In the genomic region with DNA sequence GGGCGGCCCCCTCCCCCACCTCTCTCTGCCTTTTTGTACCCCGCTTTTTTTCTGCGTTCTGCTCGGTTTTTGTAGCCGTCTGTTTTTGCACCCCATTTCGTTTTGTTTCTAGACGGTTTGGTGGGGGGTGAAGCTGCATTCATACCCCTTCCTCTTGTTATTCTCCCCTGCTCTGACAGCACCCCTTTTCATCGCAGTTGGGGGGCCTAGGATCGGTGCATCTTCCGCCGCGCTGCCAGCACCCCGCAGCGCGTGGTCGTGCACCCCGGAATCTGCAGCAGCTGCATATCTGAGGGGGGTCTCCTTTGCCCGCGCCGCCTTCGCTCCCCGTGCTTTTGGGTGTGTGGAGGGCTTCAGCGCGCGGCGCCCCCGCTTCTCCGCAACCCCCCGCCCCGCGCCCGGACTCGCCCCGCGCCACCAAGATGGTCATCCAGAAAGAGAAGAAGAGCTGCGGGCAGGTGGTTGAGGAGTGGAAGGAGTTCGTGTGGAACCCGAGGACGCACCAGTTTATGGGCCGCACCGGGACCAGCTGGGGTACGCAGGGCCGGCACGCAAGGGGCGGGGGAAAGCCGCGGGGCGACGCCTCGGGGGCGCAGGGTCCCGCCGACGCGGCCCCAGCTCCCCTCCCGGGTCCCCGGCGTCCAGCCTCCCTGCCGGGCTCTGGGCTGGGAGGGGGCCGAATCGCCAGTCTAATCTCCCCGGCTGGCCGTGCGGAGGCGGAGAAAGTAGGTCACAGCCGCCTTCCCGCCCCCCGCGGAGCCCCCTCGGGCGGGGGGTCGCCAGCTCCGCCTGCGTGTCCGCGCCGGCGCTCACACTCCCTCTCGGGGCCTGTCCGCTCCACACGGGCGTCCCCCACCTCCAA, we compare ENCODE assay signal across 8 cellular contexts. TPM values are rescaled to one million over a fixed set of nuclear protein-coding genes. Genes with fewer than 3 reads are reported as not detected.
DNase-seq lines count a peak whose midpoint lies in the region; ATAC-seq and TF ChIP-seq lines count a peak whose summit lies in the region.

No MANE protein-coding gene starts in this region.

- H3K4me2 ChIP-seq in mesenchymal stem cell (ENCODE audit: low read length, poor library complexity, severe bottlenecking) = peak overlapping the region; percentile 84

- H3K27me3 ChIP-seq in mesenchymal stem cell (ENCODE audit: control insufficient read depth in 1 of 2, insufficient read depth in 1 of 2, low read length in 2 of 2) (peaks cover 70 to 75% of the 10 kb centered on the region in 2 experiments), upper lobe of left lung (peaks cover 0 to 26% (median 6%) of the 10 kb centered on the region in 4 donors)

- peak overlapping the region in 1 of 2 experiments; percentile 35 for H3K18ac ChIP-seq in mesenchymal stem cell (ENCODE audit: low read depth in 1 of 2, low read length in 2 of 2)

- H2BK12ac ChIP-seq in mesenchymal stem cell (ENCODE audit: low read length in 2 of 2) = no peak overlapping the region

- H3K9me3 Mint-ChIP-seq in central memory CD8-positive, alpha-beta T cell = no peaks in the 10 kb centered on the region

- WGBS in mesenchymal stem cell = under 1% methylated on average over 52 of the region's 82 CpGs
- WGBS in upper lobe of left lung, 2 donors = 1 to 2% methylated on average over 16 to 60 of the region's 82 CpGs

- TF ChIP-seq EP300 in upper lobe of left lung (IDR thresholded peaks at IDR 0.05) = no peak

- no peak overlapping the region for H3K9ac ChIP-seq in mesenchymal stem cell (ENCODE audit: low read length)

- H2AFZ ChIP-seq in mesenchymal stem cell (ENCODE audit: low read depth, low read length) = peak overlapping the region; percentile 10

- H4K8ac ChIP-seq in mesenchymal stem cell (ENCODE audit: low read length) = no peak overlapping the region

- H3K4ac ChIP-seq in mesenchymal stem cell (ENCODE audit: low read depth in 1 of 2, low read length in 2 of 2) = no peak overlapping the region

- H3K9me3 ChIP-seq in mesenchymal stem cell (ENCODE audit: control insufficient read depth, low read length) (no peaks in the 10 kb centered on the region), upper lobe of left lung (no peaks in the 10 kb centered on the region)

- peak overlapping the region; percentile 69 for H3K4me3 Mint-ChIP-seq in central memory CD8-positive, alpha-beta T cell

- H3K27me3 Mint-ChIP-seq in central memory CD8-positive, alpha-beta T cell = peaks cover 72% of the 10 kb centered on the region

- peak; percentile 62 for DNase-seq in activated effector memory CD4-positive, alpha-beta T cell treated with anti-CD3 and anti-CD28 coated beads, Interleukin-2, amount 50 U/mL, for 16 hours
- DNase-seq in activated effector memory CD4-positive, alpha-beta T cell treated with Interleukin-2 at 50 U/mL for 16 hours = no peak
- no peak for DNase-seq in central memory CD8-positive, alpha-beta T cell (ENCODE audit: low spot score in 2 of 2)
- no peak for DNase-seq in mesenchymal stem cell
- peak in 1 of 2 donors; percentile 79 for DNase-seq in upper lobe of left lung
- DNase-seq in islet precursor cell = no peak
- DNase-seq in stimulated activated CD4-positive, alpha-beta T cell treated with anti-CD3 and anti-CD28 coated beads, Interleukin-15, amount 100 ng/mL, for 24 hours = no peak

- H3K27ac ChIP-seq in mesenchymal stem cell (ENCODE audit: low read length, poor library complexity, severe bottlenecking) (no peak overlapping the region), upper lobe of left lung (peak overlapping the region in 3 of 4 donors; percentile 26 to 55 (median 34))

- peaks cover 18% of the 10 kb centered on the region for H3K4me1 Mint-ChIP-seq in central memory CD8-positive, alpha-beta T cell

- peak overlapping the region; percentile 40 for H2BK15ac ChIP-seq in mesenchymal stem cell (ENCODE audit: low read depth, poor library complexity, severe bottlenecking)

- H3K4me1 ChIP-seq in mesenchymal stem cell (ENCODE audit: control insufficient read depth, insufficient read depth, low read depth, low read length) = peaks cover 20% of the 10 kb centered on the region
- H3K4me1 ChIP-seq in upper lobe of left lung = peaks cover 16 to 22% (median 21%) of the 10 kb centered on the region in 4 donors

- H3K27ac Mint-ChIP-seq in central memory CD8-positive, alpha-beta T cell (ENCODE audit: low read depth) = no peak overlapping the region

- no peak overlapping the region for H2AK5ac ChIP-seq in mesenchymal stem cell (ENCODE audit: low read length, severe bottlenecking)

- peak overlapping the region; percentile 24 to 63 for H3K4me3 ChIP-seq in mesenchymal stem cell (ENCODE audit: insufficient read depth in 1 of 2, low read depth in 1 of 2, low read length in 2 of 2)
- peak overlapping the region; percentile 13 to 56 (median 46) for H3K4me3 ChIP-seq in upper lobe of left lung

- H2BK120ac ChIP-seq in mesenchymal stem cell (ENCODE audit: low read depth, low read length) = peak overlapping the region; percentile 23

- no peaks in the 10 kb centered on the region for H3K79me1 ChIP-seq in mesenchymal stem cell (replicated peaks; ENCODE audit: low read length, poor library complexity, severe bottlenecking)

- H2BK5ac ChIP-seq in mesenchymal stem cell (ENCODE audit: low read depth, low read length, poor library complexity, severe bottlenecking) = no peak overlapping the region

- TF ChIP-seq POLR2A in upper lobe of left lung (IDR thresholded peaks at IDR 0.05) = no peak

- peak; percentile 15 for ATAC-seq in central memory CD8-positive, alpha-beta T cell (replicated peaks; ENCODE audit: extremely low read depth, poor library complexity, severe bottlenecking)
- ATAC-seq in upper lobe of left lung (ENCODE audit: low FRiP score in 2 of 2) = peak in 1 of 2 donors; percentile 26
- ATAC-seq in HG02852 (IDR thresholded peaks at IDR 0.05; ENCODE audit: unreplicated experiment) = no peak

- H4K91ac ChIP-seq in mesenchymal stem cell (ENCODE audit: low read length) = no peak overlapping the region

- H3K36me3 ChIP-seq in mesenchymal stem cell (ENCODE audit: control insufficient read depth in 1 of 2, insufficient read depth in 2 of 2, low read depth in 1 of 2, low read length in 2 of 2) (no peaks in the 10 kb centered on the region), upper lobe of left lung (no peaks in the 10 kb centered on the region)

- no peak overlapping the region for H3K14ac ChIP-seq in mesenchymal stem cell (ENCODE audit: low read length in 2 of 2)

- TF ChIP-seq CTCF in upper lobe of left lung (IDR thresholded peaks at IDR 0.05) = no peak

- peaks cover 6% of the 10 kb centered on the region for H3K36me3 Mint-ChIP-seq in central memory CD8-positive, alpha-beta T cell (ENCODE audit: insufficient read depth)

- H3K23ac ChIP-seq in mesenchymal stem cell (ENCODE audit: low read length in 2 of 2) = peak overlapping the region; percentile 61 to 80

RNA-seq across cellular contexts. Expression of gene ATP1B2, which starts 0.6 kb away (rescaled TPM):
- polyA plus RNA-seq in mesenchymal stem cell (2013, experiment 1 of 2) = 0.35 TPM
- 0.36 TPM for polyA plus RNA-seq in mesenchymal stem cell (2013, experiment 2 of 2)
- 1 to 10 TPM in 2 of 6 donors, under 1 TPM in 2, not detected in 2; 0.46 to 2.2 (median 0.97) TPM for total RNA-seq in upper lobe of left lung

RNA-seq across cellular contexts. Expression of gene SHBG, which starts 21.4 kb away (rescaled TPM):
- polyA plus RNA-seq in mesenchymal stem cell (2013, experiment 1 of 2) = 0.58 TPM
- 0.55 TPM for polyA plus RNA-seq in mesenchymal stem cell (2013, experiment 2 of 2)
- under 1 TPM in 3 of 6 donors, not detected in 3; 0.34 to 0.88 (median 0.46) TPM for total RNA-seq in upper lobe of left lung

RNA-seq across cellular contexts. Expression of gene SAT2, which starts 23.7 kb away (rescaled TPM):
- 139 TPM for polyA plus RNA-seq in mesenchymal stem cell (2013, experiment 1 of 2)
- 137 TPM for polyA plus RNA-seq in mesenchymal stem cell (2013, experiment 2 of 2)
- total RNA-seq in upper lobe of left lung = 100 to 1,000 TPM in 1 of 6 donors, 10 to 100 TPM in 5; 66.4 to 155 (median 81.3) TPM

RNA-seq across cellular contexts. Expression of gene TP53, which starts 36.0 kb away (rescaled TPM):
- polyA plus RNA-seq in mesenchymal stem cell (2013, experiment 1 of 2) = 101 TPM
- 96.0 TPM for polyA plus RNA-seq in mesenchymal stem cell (2013, experiment 2 of 2)
- 10 to 100 TPM; 16.8 to 55.5 (median 21.9) TPM for total RNA-seq in upper lobe of left lung

RNA-seq across cellular contexts. Expression of gene FXR2, which starts 36.6 kb away (rescaled TPM):
- polyA plus RNA-seq in mesenchymal stem cell (2013, experiment 1 of 2) = 32.3 TPM
- 32.1 TPM for polyA plus RNA-seq in mesenchymal stem cell (2013, experiment 2 of 2)
- total RNA-seq in upper lobe of left lung = 10 to 100 TPM; 35.6 to 46.1 (median 38.4) TPM
